In genomic region chr12:132489078-132489601, GRCh38 we compare ENCODE assay signal across 8 cellular contexts. TPM values are rescaled to one million over a fixed set of nuclear protein-coding genes. Genes with fewer than 3 reads are reported as not detected.
DNase-seq lines count a peak whose midpoint lies in the region; ATAC-seq and TF ChIP-seq lines count a peak whose summit lies in the region.

No MANE protein-coding gene starts in this region.

- H3K9ac ChIP-seq in muscle layer of colon (ENCODE audit: low read length), result no peak overlapping the region

- no peak for TF ChIP-seq EP300 in stomach (IDR thresholded peaks at IDR 0.05)

- TF ChIP-seq CTCF in GM13976 (IDR thresholded peaks at IDR 0.05; ENCODE audit: borderline replicate concordance, control extremely low read depth, extremely low read depth, insufficient read depth, missing control alignments) (no peak), coronary artery (IDR thresholded peaks at IDR 0.05) (no peak), stomach (IDR thresholded peaks at IDR 0.05) (no peak)

- H3K27ac ChIP-seq in coronary artery (peak overlapping the region; percentile 70 to 85), muscle layer of colon (ENCODE audit: low read depth, low read length) (peak overlapping the region; percentile 58), stomach (peak overlapping the region; percentile 48 to 91 (median 88))

- H3K4me3 ChIP-seq in coronary artery (peak overlapping the region; percentile 90), muscle layer of colon (ENCODE audit: low read depth in 1 of 2, low read length in 2 of 2) (peak overlapping the region; percentile 43 to 61), stomach (peak overlapping the region; percentile 78 to 91 (median 84))

- in situ Hi-C loops in GM13976 (cut with MboI; ENCODE audit: low sequenced_read_pairs, unreplicated experiment), result no loop called here

- intact Hi-C loops in stomach (cut with DNase I; ENCODE audit: low total_unique reads), result no loop called here

- no peaks in the 10 kb centered on the region for H3K36me3 ChIP-seq in muscle layer of colon (ENCODE audit: insufficient read depth, low read length)
- no peaks in the 10 kb centered on the region for H3K36me3 ChIP-seq in stomach

- H3K4me1 ChIP-seq in muscle layer of colon (ENCODE audit: insufficient read depth, low read length) (peaks cover 32% of the 10 kb centered on the region), stomach (peaks cover 37 to 49% (median 48%) of the 10 kb centered on the region in 4 donors)

- H3K9me3 ChIP-seq in muscle layer of colon (ENCODE audit: low read length), result no peaks in the 10 kb centered on the region
- H3K9me3 ChIP-seq in stomach, result no peaks in the 10 kb centered on the region

- 1 to 3% (median 2%) methylated on average over 32 to 46 of the region's 46 CpGs; no CpG with 5 or more reads in 1 of the 5 donors for WGBS in stomach, 5 donors

- no peak for TF ChIP-seq POLR2A in stomach (IDR thresholded peaks at IDR 0.05)

- H3K27me3 ChIP-seq in muscle layer of colon (ENCODE audit: control insufficient read depth in 1 of 2, insufficient read depth in 2 of 2, low read length in 2 of 2) (no peaks in the 10 kb centered on the region), stomach (no peaks in the 10 kb centered on the region)

- DNase-seq in GM13976 (ENCODE audit: low spot score) (peak; percentile 66), coronary artery (ENCODE audit: low spot score) (peak; percentile 80), stomach (peak; percentile 52), DMS 273 treated with DMSO at 0.1 percent for 48 hours (lab: John Stamatoyannopoulos, UW) (no peak), A172 (ENCODE audit: low spot score) (no peak)
- peak; percentile 63 for DNase-seq in activated CD4-positive, CD25-positive, alpha-beta regulatory T cell treated with anti-CD3 and anti-CD28 coated beads, Interleukin-2, amount 50 U/mL, for 72 hours

- ATAC-seq in HG03280 (IDR thresholded peaks at IDR 0.05; ENCODE audit: unreplicated experiment), result peak; percentile 23

RNA-seq across cellular contexts. Expression of gene FBRSL1, which starts 0.8 kb away (rescaled TPM):
- 100 to 1,000 TPM in 1 of 5 donors, 10 to 100 TPM in 2, 1 to 10 TPM in 2; 5.3 to 110 (median 51.1) TPM for total RNA-seq in stomach
- polyA plus RNA-seq in stomach, result 10 to 100 TPM; 13.3 to 17.6 (median 13.7) TPM
- 12.6 and 22.5 TPM in 2 replicates for total RNA-seq in A172 (2014; rRNA removed; shearing (Covaris generic))

Comparison
In these comparisons a context has a peak if more than half of its experiments do, and no peak if none do; other contexts are left out.
1. DNase-seq: peak in GM13976 (single experiment), activated CD4-positive, CD25-positive, alpha-beta regulatory T cell treated with anti-CD3 and anti-CD28 coated beads, Interleukin-2, amount 50 U/mL, for 72 hours (single experiment), coronary artery (single experiment) and stomach (single experiment); none in DMS 273 treated with DMSO at 0.1 percent for 48 hours (single experiment) and A172 (single experiment).
2. Peak in every context shown above with its lines, with median percentiles within 50 percentile points of each other: H3K27ac ChIP-seq and H3K4me3 ChIP-seq.